In genomic region chr4:65249111-65249510, GRCh38 we compare ENCODE assay signal across 25 cellular contexts.
"Had no signal": no experiment of that assay in that cellular context is flagged by ENCODE, and none has a peak within 500 bp of the region (broad histone marks: within the 10 kb centered on the region; RNA-seq: fewer than 3 reads in every experiment).

No MANE protein-coding gene starts in this region.

- H3K9me3 ChIP-seq: colonic mucosa, esophagus squamous epithelium, gastrocnemius medialis, left lung, lower lobe of right lung had no signal

- H3K27me3 ChIP-seq: colonic mucosa, esophagus squamous epithelium, gastrocnemius medialis, heart left ventricle, hepatocyte, left lung had no signal

- DNase-seq: colonic mucosa; cortex of kidney; effector CD8-positive, alpha-beta T cell; effector memory CD8-positive, alpha-beta T cell; endodermal cell; erythroblast; esophagus squamous epithelium; foreskin fibroblast; foreskin melanocyte; gastrocnemius medialis; glutamatergic neuron; heart left ventricle; hypothalamus; immature natural killer cell; left cardiac atrium; left lung; left ventricle myocardium superior; lower lobe of right lung; mesenchymal stem cell; midbrain; naive thymus-derived CD4-positive, alpha-beta T cell had no signal

- H3K27ac ChIP-seq: colonic mucosa, epithelial cell of prostate, esophagus squamous epithelium, gastrocnemius medialis, heart left ventricle, hepatocyte, left lung, lower lobe of right lung had no signal

- H3K4me1 ChIP-seq: colonic mucosa, esophagus squamous epithelium, gastrocnemius medialis, heart left ventricle, left lung, lower lobe of right lung had no signal

- H3K4me3 ChIP-seq: colonic mucosa, esophagus squamous epithelium, gastrocnemius medialis, heart left ventricle, hepatocyte, left lung, lower lobe of right lung had no signal

- FAIRE-seq: islet of Langerhans, keratinocyte had no signal

- H3K36me3 ChIP-seq: colonic mucosa, esophagus squamous epithelium, gastrocnemius medialis, heart left ventricle, left lung, lower lobe of right lung had no signal
